In genomic region chr1:106571109-106571508, GRCh38 we compare ENCODE assay signal across 14 cellular contexts.
"Had no signal": no experiment of that assay in that cellular context is flagged by ENCODE, and none has a peak within 500 bp of the region (broad histone marks: within the 10 kb centered on the region; RNA-seq: fewer than 3 reads in every experiment).

No MANE protein-coding gene starts in this region.

- H3K4me1 ChIP-seq: gastrocnemius medialis, heart left ventricle, right atrium auricular region, upper lobe of left lung had no signal

- DNase-seq: activated CD4-positive, alpha-beta T cell treated with anti-CD3 and anti-CD28 coated beads for 1 hour; activated CD4-positive, alpha-beta T cell treated with anti-CD3 and anti-CD28 coated beads, Interleukin-2, amount 50 U/mL, for 4 hours; activated naive CD4-positive, alpha-beta T cell treated with anti-CD3 and anti-CD28 coated beads for 36 hours; central memory CD4-positive, alpha-beta T cell; effector memory CD4-positive, alpha-beta T cell; gastrocnemius medialis; heart left ventricle; nephron progenitor cell; occipital lobe; small intestine; SW 1271; upper lobe of left lung had no signal

- H3K9me3 ChIP-seq: gastrocnemius medialis, upper lobe of left lung had no signal

- H3K36me3 ChIP-seq: gastrocnemius medialis, heart left ventricle, right atrium auricular region, upper lobe of left lung had no signal

- H3K27me3 ChIP-seq: gastrocnemius medialis, heart left ventricle, right atrium auricular region, upper lobe of left lung had no signal

- H3K27ac ChIP-seq: gastrocnemius medialis, heart left ventricle, right atrium auricular region, upper lobe of left lung had no signal

- ATAC-seq: gastrocnemius medialis, heart left ventricle, left lobe of liver had no signal

- H3K4me3 ChIP-seq: gastrocnemius medialis, heart left ventricle, right atrium auricular region, upper lobe of left lung had no signal
